Comparison of ENCODE assay signal across 8 cellular contexts in the genomic region with DNA sequence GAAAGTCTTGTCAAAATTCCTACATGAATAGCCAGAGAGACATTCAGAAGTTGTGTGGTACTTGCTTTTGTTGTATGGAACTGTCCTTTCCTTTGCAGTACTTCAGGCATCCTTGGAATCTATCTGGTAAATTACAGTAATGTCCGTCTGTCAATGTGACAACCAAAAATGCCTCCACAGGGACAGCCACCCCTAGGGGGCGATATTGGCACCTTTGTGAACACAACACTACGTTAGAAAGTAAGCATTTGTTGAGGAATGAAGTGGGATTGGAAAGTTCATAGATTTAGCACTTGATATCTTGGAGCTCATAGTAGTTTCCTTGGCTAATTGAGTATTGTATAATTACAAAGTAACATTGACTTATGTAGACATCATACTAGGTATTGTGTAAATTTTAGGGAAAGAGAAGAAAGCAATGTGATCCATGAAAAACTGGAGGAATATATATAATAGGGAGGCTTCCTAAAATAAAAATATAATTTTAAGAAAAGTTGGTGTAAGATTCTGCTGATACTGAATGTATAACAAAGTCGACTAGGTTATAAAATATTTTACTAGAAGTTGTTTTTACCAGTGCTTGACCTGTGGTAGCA.
DNase-seq lines count a peak whose midpoint lies in the region; ATAC-seq and TF ChIP-seq lines count a peak whose summit lies in the region.

No MANE protein-coding gene starts in this region.

- peak; percentile 69 for DNase-seq in ACHN
- DNase-seq in GM12864 (ENCODE audit: low read depth), result peak; percentile 25
- peak; percentile 21 for DNase-seq in T follicular helper cell (ENCODE audit: low read depth)
- DNase-seq in astrocyte of the cerebellum (ENCODE audit: low read depth), result no peak
- peak; percentile 76 for DNase-seq in kidney tubule cell (ENCODE audit: low spot score)
- DNase-seq in stimulated activated CD8-positive, alpha-beta memory T cell treated with anti-CD3 and anti-CD28 coated beads, Interleukin-12 subunit alpha, Interleukin-12 subunit beta, amount 100 ng/mL, for 24 hours (ENCODE audit: extremely low read depth), result peak; percentile 33
- DNase-seq in DMS79 (lab: John Stamatoyannopoulos, UW), result no peak

- peak; percentile 75 for ATAC-seq in HG03378 (IDR thresholded peaks at IDR 0.05; ENCODE audit: unreplicated experiment)

- TF ChIP-seq CTCF in GM12864 (IDR thresholded peaks at IDR 0.05; ENCODE audit: low read depth, low read length, missing control alignments) (peak; percentile 77), astrocyte of the cerebellum (IDR thresholded peaks at IDR 0.05; ENCODE audit: low read depth, low read length, missing control alignments) (peak; percentile 59)

- no peak overlapping the region for H3K4me3 ChIP-seq in GM12864 (ENCODE audit: low read depth, low read length)
- no peak overlapping the region for H3K4me3 ChIP-seq in astrocyte of the cerebellum (ENCODE audit: low read depth, low read length)

- in situ Hi-C loops in ACHN (cut with HindIII; ENCODE audit: low pct_ligation_motif_present, low pct_unique_long_range_greater_than_20kb, low sequenced_read_pairs), result no loop called here
- in situ Hi-C loops in astrocyte of the cerebellum (cut with HindIII; ENCODE audit: low sequenced_read_pairs), result no loop called here

Comparison
In these comparisons a context has a peak if more than half of its experiments do, and no peak if none do; other contexts are left out.
1. DNase-seq: peak in ACHN (single experiment), GM12864 (single experiment), T follicular helper cell (single experiment), kidney tubule cell (single experiment) and stimulated activated CD8-positive, alpha-beta memory T cell treated with anti-CD3 and anti-CD28 coated beads, Interleukin-12 subunit alpha, Interleukin-12 subunit beta, amount 100 ng/mL, for 24 hours (single experiment); none in astrocyte of the cerebellum (single experiment) and DMS79 (single experiment).